ENCODE assay signal across 9 cellular contexts in genomic region chr12:92827836-92828431, GRCh38.
DNase-seq lines count a peak whose midpoint lies in the region; ATAC-seq and TF ChIP-seq lines count a peak whose summit lies in the region.
"Had no signal": no experiment of that assay in that cellular context is flagged by ENCODE, and none has a peak within 500 bp of the region (broad histone marks: within the 10 kb centered on the region; RNA-seq: fewer than 3 reads in every experiment).

No MANE protein-coding gene starts in this region.

- peak in 4 of 7 experiments; percentile 9 to 50 (median 22) for DNase-seq in CD8-positive, alpha-beta T cell
- DNase-seq in GM23338 (ENCODE audit: low spot score) (peak; percentile 54), PC-3 (peak; percentile 72), body of pancreas (peak in 2 of 4 donors; percentile 13 to 30), lung microvascular endothelial cell (ENCODE audit: low read depth in 2 of 2) (peak; percentile 67 to 73)

- no peak overlapping the region for H3K4me3 ChIP-seq in CD8-positive, alpha-beta T cell (ENCODE audit: low read depth, low read length)
- H3K4me3 ChIP-seq in GM23338 (no peak overlapping the region), PC-3 (ENCODE audit: low read length) (no peak overlapping the region), body of pancreas (no peak overlapping the region)

- H3K27ac ChIP-seq in CD8-positive, alpha-beta T cell (ENCODE audit: low read depth, low read length): no peak overlapping the region
- H3K27ac ChIP-seq in GM23338 (ENCODE audit: low read depth) (no peak overlapping the region), PC-3 (ENCODE audit: low read length) (no peak overlapping the region), body of pancreas (no peak overlapping the region)

- H3K36me3 Mint-ChIP-seq in CD8-positive, alpha-beta T cell: peaks cover 33% of the 10 kb centered on the region
- peaks cover 6% of the 10 kb centered on the region; the same call in 1 of the 3 replicates for H3K36me3 Mint-ChIP-seq in GM23338 (ENCODE audit: low read depth)

- no peak for ATAC-seq in CD8-positive, alpha-beta T cell
- ATAC-seq in GM23338 (no peak), PC-3 (peak; percentile 53), body of pancreas (no peak), GM18858 (IDR thresholded peaks at IDR 0.05; ENCODE audit: unreplicated experiment) (no peak), HG03565 (IDR thresholded peaks at IDR 0.05; ENCODE audit: unreplicated experiment) (no peak), HG02588 (IDR thresholded peaks at IDR 0.05; ENCODE audit: unreplicated experiment) (no peak)

- intact Hi-C loops in CD8-positive, alpha-beta T cell (cut with DNase I, micrococcal nuclease): loop anchor here (1.0 to 10.0 kb wide), 5 partner anchors 101 to 569 kb away; partner anchors contain the start of gene EEA1 (in 1 of the 2)
- intact Hi-C loops in PC-3 (cut with micrococcal nuclease): no loop called here
- intact Hi-C loops in body of pancreas (cut with DNase I): no loop called here

- H3K27me3 Mint-ChIP-seq in CD8-positive, alpha-beta T cell (ENCODE audit: low read depth): no peaks in the 10 kb centered on the region
- H3K27me3 Mint-ChIP-seq in GM23338 (ENCODE audit: insufficient read depth, low read depth, poor library complexity): no peaks in the 10 kb centered on the region

- 78 to 82% methylated on average over 4 of the region's 4 CpGs for WGBS in body of pancreas, 2 donors

- CTCF ChIA-PET in CD8-positive, alpha-beta T cell (lab: Charles Lee): interaction anchor here (0.8 to 1.1 kb wide), 5 partner anchors 42 to 159 kb away, joined by 3 to 7 read pairs (median 3); no protein-coding TSS in a partner anchor
- CTCF ChIA-PET in PC-3 (lab: Charles Lee): interaction anchor here (0.6 to 1.0 kb wide), 7 partner anchors 13 to 195 kb away, joined by 3 to 12 read pairs (median 4); partner anchors contain the start of gene EEA1

- no TSS peak for BruUV-seq in PC-3 (replicated peaks; lab: Mats Ljungman, UMichigan)

- no peak overlapping the region for H3K4me2 ChIP-seq in GM23338
- H3K4me2 ChIP-seq in PC-3 (ENCODE audit: low read length): no peak overlapping the region

- 0 out of 2 replicates have a peak, but pooled peaks cover 3% of the 10 kb centered on the region for H4K20me1 ChIP-seq in GM23338 (replicated peaks; ENCODE audit: insufficient read depth)
- no peaks in the 10 kb centered on the region for H4K20me1 ChIP-seq in PC-3 (ENCODE audit: low read length)

- H3K79me2 ChIP-seq in GM23338 (replicated peaks; ENCODE audit: insufficient read depth) (no peaks in the 10 kb centered on the region), PC-3 (ENCODE audit: low read length) (no peaks in the 10 kb centered on the region)

- H2AFZ ChIP-seq in GM23338 (no peak overlapping the region), PC-3 (ENCODE audit: low read length) (no peak overlapping the region)

- H3K4me3 Mint-ChIP-seq in CD8-positive, alpha-beta T cell: no peak overlapping the region
- no peak overlapping the region for H3K4me3 Mint-ChIP-seq in GM23338
- H3K4me3 Mint-ChIP-seq: T-helper 1 cell treated with Interleukin-12 subunit alpha and Interleukin-12 subunit beta and Interleukin-4 antibody, amounts not matched to agents 30 μg/mL and 1 μg/mL, for 36 hours had no signal

- POLR2A ChIA-PET in CD8-positive, alpha-beta T cell (lab: Charles Lee): interaction anchor here (0.7 to 1.0 kb wide), 2 partner anchors 101 to 103 kb away, joined by 3 read pairs; partner anchors contain the start of gene EEA1
- POLR2A ChIA-PET in PC-3 (lab: Charles Lee; ENCODE audit: unreplicated experiment): no interaction called here

- no peak overlapping the region for H3K9ac ChIP-seq in PC-3 (ENCODE audit: low read length)

- H3K9me3 ChIP-seq in CD8-positive, alpha-beta T cell (ENCODE audit: low read length): no peaks in the 10 kb centered on the region
- H3K9me3 ChIP-seq in PC-3 (ENCODE audit: low read length) (no peaks in the 10 kb centered on the region), body of pancreas (no peaks in the 10 kb centered on the region)

- no peak for TF ChIP-seq POLR2A in body of pancreas (IDR thresholded peaks at IDR 0.05)

- no peaks in the 10 kb centered on the region for H3F3A ChIP-seq in GM23338 (replicated peaks; ENCODE audit: low read depth)
- H3F3A ChIP-seq in PC-3 (ENCODE audit: low read length, unreplicated experiment): peaks cover 3% of the 10 kb centered on the region

- H3K9me2 ChIP-seq in GM23338 (ENCODE audit: insufficient read depth) (no peaks in the 10 kb centered on the region), PC-3 (replicated peaks; ENCODE audit: low read length) (no peaks in the 10 kb centered on the region)

- TF ChIP-seq CTCF in CD8-positive, alpha-beta T cell (IDR thresholded peaks at IDR 0.05): peak; percentile 64
- peak; percentile 69 to 92 for TF ChIP-seq CTCF in GM23338 (conservative IDR thresholded peaks at IDR 0.05; ENCODE audit: low read depth in 2 of 2)
- peak; percentile 96 for TF ChIP-seq CTCF in PC-3 (conservative IDR thresholded peaks at IDR 0.05; ENCODE audit: low read depth, low read length)
- peak in 6 of 7 experiments; percentile 16 to 38 (median 25) for TF ChIP-seq CTCF in body of pancreas (IDR thresholded peaks at IDR 0.05)

- no peaks in the 10 kb centered on the region for H3K36me3 ChIP-seq in CD8-positive, alpha-beta T cell (ENCODE audit: insufficient read depth, low read length)
- H3K36me3 ChIP-seq in GM23338 (ENCODE audit: insufficient read depth) (no peaks in the 10 kb centered on the region), PC-3 (ENCODE audit: low read depth, low read length) (no peaks in the 10 kb centered on the region; the same call in 1 of the 2 replicates), body of pancreas (replicated peaks in 1 of 2; ENCODE audit: insufficient read depth in 1 of 2, low read depth in 2 of 2) (peaks cover 0 to 2% of the 10 kb centered on the region in 2 donors)

- H3K9me3 Mint-ChIP-seq in CD8-positive, alpha-beta T cell: no peaks in the 10 kb centered on the region
- H3K9me3 Mint-ChIP-seq in GM23338: no peaks in the 10 kb centered on the region
- H3K9me3 Mint-ChIP-seq: T-helper 1 cell treated with Interleukin-12 subunit alpha and Interleukin-12 subunit beta and Interleukin-4 antibody, amounts not matched to agents 30 μg/mL and 1 μg/mL, for 36 hours had no signal

- H3K27ac Mint-ChIP-seq in CD8-positive, alpha-beta T cell: no peak overlapping the region
- no peak overlapping the region for H3K27ac Mint-ChIP-seq in GM23338
- H3K27ac Mint-ChIP-seq: T-helper 1 cell treated with Interleukin-12 subunit alpha and Interleukin-12 subunit beta and Interleukin-4 antibody, amounts not matched to agents 30 μg/mL and 1 μg/mL, for 36 hours had no signal

- no peaks in the 10 kb centered on the region for H3K4me1 ChIP-seq in CD8-positive, alpha-beta T cell (ENCODE audit: insufficient read depth, low read length)
- no peaks in the 10 kb centered on the region for H3K4me1 ChIP-seq in GM23338 (ENCODE audit: insufficient read depth)
- H3K4me1 ChIP-seq in PC-3 (ENCODE audit: insufficient read depth, low read length): no peaks in the 10 kb centered on the region
- no peaks in the 10 kb centered on the region for H3K4me1 ChIP-seq in body of pancreas

- H3K4me1 Mint-ChIP-seq in CD8-positive, alpha-beta T cell (ENCODE audit: low read depth): peaks cover under 1% of the 10 kb centered on the region
- no peaks in the 10 kb centered on the region for H3K4me1 Mint-ChIP-seq in GM23338

- H3K27me3 ChIP-seq in CD8-positive, alpha-beta T cell (ENCODE audit: insufficient read depth, low read length): no peaks in the 10 kb centered on the region
- no peaks in the 10 kb centered on the region for H3K27me3 ChIP-seq in GM23338 (ENCODE audit: insufficient read depth)
- no peaks in the 10 kb centered on the region for H3K27me3 ChIP-seq in PC-3 (ENCODE audit: low read length)
- no peaks in the 10 kb centered on the region for H3K27me3 ChIP-seq in body of pancreas

TF ChIP-seq in GM23338, 12 proteins besides CTCF, POLR2A, EP300 and RAD21:
- no peak for TF ChIP-seq JUNB (IDR thresholded peaks at IDR 0.05; ENCODE audit: unreplicated experiment)
- TF ChIP-seq REST (IDR thresholded peaks at IDR 0.05; ENCODE audit: unreplicated experiment): no peak
- TF ChIP-seq STAT1 (IDR thresholded peaks at IDR 0.05; ENCODE audit: unreplicated experiment): no peak

Comparison
In these comparisons a context has a peak if more than half of its experiments do, and no peak if none do; other contexts are left out.
1. CTCF ChIP-seq: peak in every context shown above with its lines; median percentile 96 in PC-3; 80 in GM23338; 64 in CD8-positive, alpha-beta T cell; 25 in body of pancreas.
2. intact Hi-C loops: an anchor here in CD8-positive, alpha-beta T cell (1.0 to 10.0 kb wide); none called in PC-3 and body of pancreas.